Comparison of ENCODE assay signal across 1 cellular context in genomic region chr19:41328818-41329220, GRCh38.
TF ChIP-seq lines count a peak whose summit lies in the region.

No MANE protein-coding gene starts in this region.

TF ChIP-seq in K562, 482 proteins besides CTCF, POLR2A, EP300 and RAD21:
- TF ChIP-seq SPI1 (IDR thresholded peaks at IDR 0.05; ENCODE audit: borderline replicate concordance, low read depth, low read length): peak; percentile 2; the same call in 1 of the 2 replicates
- no peak for TF ChIP-seq EGR1 (conservative IDR thresholded peaks at IDR 0.05)
